ENCODE assay signal across 29 cellular contexts in the genomic region with DNA sequence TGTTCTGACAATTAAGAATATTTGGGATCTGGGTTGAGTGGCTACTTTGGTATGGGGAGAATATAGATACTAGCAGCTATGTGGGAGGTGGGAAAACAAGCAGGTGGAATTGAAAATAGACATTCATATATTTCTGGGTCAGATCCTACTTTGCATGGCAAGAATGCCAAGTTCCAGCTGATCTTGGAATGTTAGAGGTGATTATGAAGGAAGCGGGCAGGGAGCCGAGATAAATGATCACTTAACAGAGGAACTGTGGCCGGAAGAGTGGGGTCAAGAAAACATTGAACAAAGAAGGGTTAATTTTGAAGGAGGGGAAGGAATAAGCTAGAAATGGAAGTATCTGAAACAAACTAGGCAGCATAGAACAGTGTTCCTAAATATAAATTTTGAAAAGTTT.
"Had no signal": no experiment of that assay in that cellular context is flagged by ENCODE, and none has a peak within 500 bp of the region (broad histone marks: within the 10 kb centered on the region; RNA-seq: fewer than 3 reads in every experiment).

No MANE protein-coding gene starts in this region.

- ATAC-seq: activated CD8-positive, alpha-beta T cell treated with anti-CD3 and anti-CD28 coated beads for 36 hours; activated T-cell treated with anti-CD3 and anti-CD28 coated beads, Interleukin-2, amount 50 U/mL, for 72 hours; Panc1; Right ventricle myocardium inferior had no signal

- FAIRE-seq: bronchial epithelial cell had no signal

- H3K4me3 ChIP-seq: adrenal gland, MG63, SK-N-MC had no signal

- H3K9me3 ChIP-seq: adrenal gland, MG63 had no signal

- DNase-seq: activated CD4-positive, alpha-beta T cell treated with anti-CD3 and anti-CD28 coated beads, Interleukin-2, amount 10 ng/mL, durations not matched to agents 7 days and 5 days; activated CD4-positive, CD25-positive, alpha-beta regulatory T cell; activated CD8-positive, alpha-beta memory T cell treated with anti-CD3 and anti-CD28 coated beads, Interleukin-2, amount 50 U/mL, for 4 hours; activated CD8-positive, alpha-beta T cell treated with anti-CD3 and anti-CD28 coated beads for 36 hours; activated naive CD4-positive, alpha-beta T cell treated with anti-CD3 and anti-CD28 coated beads, Interleukin-2, amount 50 U/mL, for 16 hours; activated naive CD8-positive, alpha-beta T cell treated with anti-CD3 and anti-CD28 coated beads, Interleukin-2, amount 10 ng/mL, durations not matched to agents 7 days and 5 days; activated T-cell treated with anti-CD3 and anti-CD28 coated beads, Interleukin-2, amount 50 U/mL, for 72 hours; adrenal gland; anterior cingulate cortex; central memory CD4-positive, alpha-beta T cell; MG63; MV-4-11; NCI-H1092 treated with DMSO at 0.1 percent for 48 hours; NCI-H1417 treated with DMSO at 0.1 percent for 48 hours; NCI-H1694; NCI-H2029; NCI-H2107; NCI-H345; NCI-H510A treated with DMSO at 0.1 percent for 48 hours; NCI-H69; NK-92 treated with Interleukin-12 subunit alpha and Interleukin-12 subunit beta, amount 100 ng/mL, for 24 hours; OCI-M1; RPMI8226; T-helper 1 cell had no signal

- H3K27me3 ChIP-seq: adrenal gland, MG63 had no signal

- H3K9me3 Mint-ChIP-seq: activated CD4-positive, alpha-beta T cell treated with anti-CD3 and anti-CD28 coated beads, Interleukin-2, amount 10 ng/mL, durations not matched to agents 7 days and 5 days; activated CD8-positive, alpha-beta T cell treated with anti-CD3 and anti-CD28 coated beads for 36 hours; activated naive CD8-positive, alpha-beta T cell treated with anti-CD3 and anti-CD28 coated beads, Interleukin-2, amount 10 ng/mL, durations not matched to agents 7 days and 5 days; activated T-cell treated with anti-CD3 and anti-CD28 coated beads, Interleukin-2, amount 50 U/mL, for 72 hours had no signal

- H3K36me3 ChIP-seq: adrenal gland, MG63 had no signal

- H3K4me3 Mint-ChIP-seq: activated CD4-positive, alpha-beta T cell treated with anti-CD3 and anti-CD28 coated beads, Interleukin-2, amount 10 ng/mL, durations not matched to agents 7 days and 5 days; activated CD8-positive, alpha-beta T cell treated with anti-CD3 and anti-CD28 coated beads for 36 hours; activated naive CD8-positive, alpha-beta T cell treated with anti-CD3 and anti-CD28 coated beads, Interleukin-2, amount 10 ng/mL, durations not matched to agents 7 days and 5 days; activated T-cell treated with anti-CD3 and anti-CD28 coated beads, Interleukin-2, amount 50 U/mL, for 72 hours had no signal

- H3K27me3 Mint-ChIP-seq: activated CD8-positive, alpha-beta T cell treated with anti-CD3 and anti-CD28 coated beads for 36 hours had no signal

- H3K27ac ChIP-seq: adrenal gland, SK-N-MC, VCaP had no signal

- H3K27ac Mint-ChIP-seq: activated CD4-positive, alpha-beta T cell treated with anti-CD3 and anti-CD28 coated beads, Interleukin-2, amount 10 ng/mL, durations not matched to agents 7 days and 5 days; activated CD8-positive, alpha-beta T cell treated with anti-CD3 and anti-CD28 coated beads for 36 hours; activated naive CD8-positive, alpha-beta T cell treated with anti-CD3 and anti-CD28 coated beads, Interleukin-2, amount 10 ng/mL, durations not matched to agents 7 days and 5 days; activated T-cell treated with anti-CD3 and anti-CD28 coated beads, Interleukin-2, amount 50 U/mL, for 72 hours had no signal
